1 cellular context compared by ENCODE assay signal in the genomic region with DNA sequence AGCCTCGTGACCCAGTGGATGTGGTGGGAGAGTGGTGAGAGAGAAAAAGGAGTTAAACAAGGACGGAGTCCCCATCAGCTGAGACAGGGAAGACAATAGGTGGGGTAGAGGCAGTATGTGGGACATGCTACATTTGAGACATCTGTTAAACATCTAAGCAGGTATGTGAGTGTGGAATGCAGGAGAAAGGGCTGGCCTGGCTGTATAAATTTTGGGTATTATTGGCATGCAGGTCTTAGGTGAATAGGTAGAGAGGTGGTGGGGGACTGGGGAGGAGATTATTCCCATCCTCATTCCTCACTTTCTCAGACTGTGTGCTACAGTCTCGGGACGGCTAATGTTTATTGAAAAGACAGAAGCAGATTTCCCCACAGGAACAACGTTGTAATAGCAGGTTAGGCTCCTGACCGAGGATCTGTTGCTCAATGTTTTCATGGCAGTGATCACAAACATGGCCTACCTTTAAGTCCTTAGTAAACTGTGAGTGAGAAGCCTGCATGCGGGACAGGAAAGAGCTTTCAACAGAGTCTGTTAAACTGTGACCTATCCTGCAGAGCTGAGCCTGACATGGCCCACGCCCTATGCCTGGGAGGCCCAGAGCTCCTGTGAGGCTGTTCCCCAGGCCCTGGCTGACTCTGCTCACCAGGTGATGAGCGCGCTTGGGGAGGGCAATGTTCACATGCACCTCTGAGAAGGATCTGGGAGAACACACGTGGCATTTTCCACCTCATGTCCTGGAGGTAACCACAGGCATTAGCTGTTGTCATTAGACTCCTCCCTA.
TF ChIP-seq lines count a peak whose summit lies in the region.

No MANE protein-coding gene starts in this region.

TF ChIP-seq in IMR-90, 13 proteins besides CTCF, POLR2A, EP300 and RAD21:
- TF ChIP-seq CEBPB (IDR thresholded peaks at IDR 0.05; ENCODE audit: low read depth, low read length), result no peak
- TF ChIP-seq BHLHE40 (IDR thresholded peaks at IDR 0.05; ENCODE audit: low read depth, low read length), result no peak
- TF ChIP-seq MXI1 (IDR thresholded peaks at IDR 0.05; ENCODE audit: borderline replicate concordance, low read depth, low read length), result no peak
- no peak for TF ChIP-seq FOS (IDR thresholded peaks at IDR 0.05; ENCODE audit: low read depth, low read length)
- no peak for TF ChIP-seq NFE2L2 (IDR thresholded peaks at IDR 0.05; ENCODE audit: low read depth, low read length)
- no peak for TF ChIP-seq SMC3 (IDR thresholded peaks at IDR 0.05; ENCODE audit: low read depth, low read length)
- TF ChIP-seq RCOR1 (IDR thresholded peaks at IDR 0.05; ENCODE audit: insufficient replicate concordance, low read length), result no peak
